In genomic region chr10:71461457-71461856, GRCh38 we compare ENCODE assay signal across 29 cellular contexts.
"Had no signal": no experiment of that assay in that cellular context is flagged by ENCODE, and none has a peak within 500 bp of the region (broad histone marks: within the 10 kb centered on the region; RNA-seq: fewer than 3 reads in every experiment).

No MANE protein-coding gene starts in this region.

- ATAC-seq: effector memory CD8-positive, alpha-beta T cell; esophagus mucosa; foreskin keratinocyte; gastrocnemius medialis; gastroesophageal sphincter; heart left ventricle; heart right ventricle had no signal

- H3K9me3 ChIP-seq: colonic mucosa, esophagus muscularis mucosa, esophagus squamous epithelium, gastrocnemius medialis, gastroesophageal sphincter, heart left ventricle, heart right ventricle had no signal

- H3K4me3 ChIP-seq: colonic mucosa, coronary artery, dorsolateral prefrontal cortex, esophagus muscularis mucosa, esophagus squamous epithelium, gastrocnemius medialis, gastroesophageal sphincter, heart left ventricle, heart right ventricle had no signal

- H3K27ac ChIP-seq: colonic mucosa, coronary artery, epithelial cell of prostate, esophagus muscularis mucosa, esophagus squamous epithelium, foreskin keratinocyte, gastrocnemius medialis, gastroesophageal sphincter, heart left ventricle, heart right ventricle had no signal

- FAIRE-seq: colon, endometrium, endothelial cell of umbilical vein, frontal cortex had no signal

- H3K27me3 Mint-ChIP-seq: dendritic cell treated with granulocyte-macrophage colony-stimulating factor and Interleukin-4, amounts not matched to agents 40 ng/mL and 50 ng/mL, for 4 days had no signal

- H3K9me3 Mint-ChIP-seq: dendritic cell treated with granulocyte-macrophage colony-stimulating factor and Interleukin-4, amounts not matched to agents 40 ng/mL and 50 ng/mL, for 4 days; effector memory CD8-positive, alpha-beta T cell; endodermal cell had no signal

- H3K36me3 ChIP-seq: colonic mucosa, esophagus muscularis mucosa, esophagus squamous epithelium, gastrocnemius medialis, gastroesophageal sphincter, heart left ventricle, heart right ventricle had no signal

- H3K4me3 Mint-ChIP-seq: dendritic cell treated with granulocyte-macrophage colony-stimulating factor and Interleukin-4, amounts not matched to agents 40 ng/mL and 50 ng/mL, for 4 days; effector memory CD8-positive, alpha-beta T cell; endodermal cell had no signal

- H3K4me1 ChIP-seq: colonic mucosa, esophagus muscularis mucosa, esophagus squamous epithelium, foreskin keratinocyte, gastroesophageal sphincter had no signal

- DNase-seq: colonic mucosa; cortex of kidney; dermis blood vessel endothelial cell; effector CD4-positive, alpha-beta T cell; effector CD8-positive, alpha-beta T cell; effector memory CD4-positive, alpha-beta T cell; effector memory CD8-positive, alpha-beta T cell; endodermal cell; erythroblast; esophagus squamous epithelium; foreskin fibroblast; foreskin keratinocyte; foreskin melanocyte; gastrocnemius medialis; glutamatergic neuron; head of caudate nucleus; heart left ventricle; heart right ventricle had no signal

- H3K27me3 ChIP-seq: colonic mucosa, esophagus muscularis mucosa, esophagus squamous epithelium, gastrocnemius medialis, gastroesophageal sphincter, heart left ventricle had no signal

- H3K27ac Mint-ChIP-seq: dendritic cell treated with granulocyte-macrophage colony-stimulating factor and Interleukin-4, amounts not matched to agents 40 ng/mL and 50 ng/mL, for 4 days; effector memory CD8-positive, alpha-beta T cell; endodermal cell had no signal
